ENCODE assay signal across 20 cellular contexts in the genomic region with DNA sequence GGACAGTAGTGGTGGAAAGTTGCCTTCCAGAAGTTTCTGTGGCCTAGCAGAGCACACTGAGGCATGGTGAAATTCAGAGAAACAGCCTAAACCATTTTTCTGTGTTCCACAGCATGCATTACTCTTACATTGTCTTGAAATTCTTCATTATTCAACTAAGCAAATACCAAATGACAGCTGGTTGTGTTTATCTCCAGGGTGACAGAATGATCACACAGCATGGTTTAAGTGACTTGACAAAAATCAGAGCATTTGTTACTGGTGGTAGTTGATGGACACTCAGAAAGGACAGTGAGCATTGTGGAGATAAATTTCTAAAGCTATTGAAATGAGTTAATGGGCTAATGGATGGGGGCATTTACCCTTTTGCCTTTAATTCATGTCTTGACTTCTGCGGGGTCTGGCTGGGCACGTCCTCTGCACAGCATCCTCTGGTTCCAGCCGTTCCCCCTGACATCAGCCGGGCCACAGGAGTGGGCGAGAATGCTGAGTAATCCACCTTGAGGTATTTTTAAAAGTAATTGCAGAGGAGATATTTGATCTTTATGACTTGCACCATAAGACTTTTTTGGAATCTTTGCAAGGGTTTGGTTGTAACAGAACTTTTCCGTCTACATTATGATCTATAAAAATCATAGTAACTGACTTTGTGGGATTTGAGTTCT.
DNase-seq lines count a peak whose midpoint lies in the region; ATAC-seq and TF ChIP-seq lines count a peak whose summit lies in the region.
"Had no signal": no experiment of that assay in that cellular context is flagged by ENCODE, and none has a peak within 500 bp of the region (broad histone marks: within the 10 kb centered on the region; RNA-seq: fewer than 3 reads in every experiment).

No MANE protein-coding gene starts in this region.

- TF ChIP-seq POLR2A in GM18505 (IDR thresholded peaks at IDR 0.05; ENCODE audit: borderline replicate concordance, extremely low read depth, insufficient read depth, insufficient read length): no peak

- H3K36me3 ChIP-seq in adipocyte (ENCODE audit: control insufficient read depth, insufficient read depth, low read length, severe bottlenecking): no peaks in the 10 kb centered on the region
- no peaks in the 10 kb centered on the region for H3K36me3 ChIP-seq in osteoblast (ENCODE audit: insufficient read depth, low read length)
- H3K36me3 ChIP-seq: BLaER1 treated with 17β-estradiol and CSF1 and Interleukin-3, amounts not matched to agents 10 nM and 100 nM had no signal

- no peaks in the 10 kb centered on the region for H4K20me1 ChIP-seq in osteoblast (ENCODE audit: insufficient read depth, low read length)
- H4K20me1 ChIP-seq: BLaER1 treated with 17β-estradiol and CSF1 and Interleukin-3, amounts not matched to agents 10 nM and 100 nM had no signal

- H3K27me3 ChIP-seq in adipocyte (replicated peaks; ENCODE audit: control insufficient read depth, insufficient read depth, low read length) (no peaks in the 10 kb centered on the region), osteoblast (ENCODE audit: insufficient read depth, low read length) (no peaks in the 10 kb centered on the region)
- H3K27me3 ChIP-seq: BLaER1 treated with 17β-estradiol and CSF1 and Interleukin-3, amounts not matched to agents 10 nM and 100 nM had no signal

- no peaks in the 10 kb centered on the region for H3K9me3 ChIP-seq in adipocyte (ENCODE audit: control insufficient read depth, low read length)
- H3K9me3 ChIP-seq in osteoblast (ENCODE audit: low read depth, low read length): no peaks in the 10 kb centered on the region
- H3K9me3 ChIP-seq: BLaER1 treated with 17β-estradiol and CSF1 and Interleukin-3, amounts not matched to agents 10 nM and 100 nM had no signal

- H3K4me3 ChIP-seq in adipocyte (ENCODE audit: low read length): no peak overlapping the region
- H3K4me3 ChIP-seq in osteoblast (ENCODE audit: insufficient read depth, low read length): no peak overlapping the region
- H3K4me3 ChIP-seq: BLaER1 treated with 17β-estradiol and CSF1 and Interleukin-3, amounts not matched to agents 10 nM and 100 nM; PC-9 had no signal

- TF ChIP-seq CTCF in osteoblast (IDR thresholded peaks at IDR 0.05; ENCODE audit: extremely low read depth, low read depth, low read length): no peak

- no peak for ATAC-seq in GM18505 (IDR thresholded peaks at IDR 0.05; ENCODE audit: unreplicated experiment)
- ATAC-seq in HG03045 (IDR thresholded peaks at IDR 0.05; ENCODE audit: unreplicated experiment): no peak

- no peak overlapping the region for H2AFZ ChIP-seq in osteoblast (ENCODE audit: low read length)
- H2AFZ ChIP-seq: PC-9 had no signal

- no peaks in the 10 kb centered on the region for H3K79me2 ChIP-seq in osteoblast (ENCODE audit: insufficient read depth, low read length)

- no peak overlapping the region for H3K9ac ChIP-seq in adipocyte (ENCODE audit: low read length)
- H3K9ac ChIP-seq: BLaER1 treated with 17β-estradiol and CSF1 and Interleukin-3, amounts not matched to agents 10 nM and 100 nM had no signal

- DNase-seq in DMS53 (lab: John Stamatoyannopoulos, UW) (peak; percentile 42), DMS53 treated with DMSO at 0.1 percent for 48 hours (lab: John Stamatoyannopoulos, UW; ENCODE audit: unreplicated experiment) (no peak), EH (ENCODE audit: low read depth) (peak; percentile 33), adipocyte (ENCODE audit: low read depth) (peak; percentile 46), osteoblast (ENCODE audit: insufficient read length, low spot score, missing footprints) (peak; percentile 82), GF-D8 (lab: John Stamatoyannopoulos, UW) (no peak)
- DNase-seq: CD8-positive, alpha-beta memory T cell; H9; NCI-H1048; NCI-H1436 treated with DMSO at 0.1 percent for 48 hours; NCI-H2107; NCI-H345; NCI-H526; SW 1271 had no signal

- peak overlapping the region; percentile 29 for H3K27ac ChIP-seq in osteoblast (ENCODE audit: low read depth, low read length)
- H3K27ac ChIP-seq: 22Rv1; BLaER1 treated with 17β-estradiol and CSF1 and Interleukin-3, amounts not matched to agents 10 nM and 100 nM; HL-60; PC-9 had no signal

- peaks cover 18% of the 10 kb centered on the region for H3K4me1 ChIP-seq in adipocyte (ENCODE audit: control insufficient read depth, insufficient read depth, low read length)
- peaks cover 19% of the 10 kb centered on the region for H3K4me1 ChIP-seq in osteoblast (ENCODE audit: insufficient read depth, low read length)

- H3K4me2 ChIP-seq in osteoblast (ENCODE audit: insufficient read depth, low read length): no peak overlapping the region
- H3K4me2 ChIP-seq: BLaER1 treated with 17β-estradiol and CSF1 and Interleukin-3, amounts not matched to agents 10 nM and 100 nM; PC-9 had no signal

Comparison
In these comparisons a context has a peak if more than half of its experiments do, and no peak if none do; other contexts are left out.
1. DNase-seq: peak in DMS53 (single experiment), EH (single experiment), adipocyte (single experiment) and osteoblast (single experiment); none in DMS53 treated with DMSO at 0.1 percent for 48 hours (single experiment) and GF-D8 (single experiment).